Comparison of ENCODE assay signal across 8 cellular contexts in genomic region chr9:125126019-125126746, GRCh38. TPM values are rescaled to one million over a fixed set of nuclear protein-coding genes. Genes with fewer than 3 reads are reported as not detected.
DNase-seq lines count a peak whose midpoint lies in the region; ATAC-seq, FAIRE-seq and TF ChIP-seq lines count a peak whose summit lies in the region.

No MANE protein-coding gene starts in this region.

- no peak overlapping the region for H3K14ac ChIP-seq in H1 (ENCODE audit: insufficient read length)

- H3K27ac ChIP-seq in H1 (ENCODE audit: low read depth, low read length), result no peak overlapping the region
- peak overlapping the region; percentile 27 for H3K27ac ChIP-seq in naive thymus-derived CD4-positive, alpha-beta T cell (ENCODE audit: low read depth, low read length)

- WGBS in H1 (ENCODE audit: extremely low coverage in 1 of 2, insufficient coverage in 1 of 2, insufficient read length in 1 of 2, insufficient replicate concordance in 2 of 2, low coverage in 1 of 2, low lambda C conversion rate in 2 of 2, missing lambda C conversion rate in 1 of 2), 2 experiments, result 95% methylated on average over 2 of the region's 2 CpGs; no CpG with 5 or more reads in 1 of the 2 experiments

- H3K4me3 ChIP-seq in H1 (ENCODE audit: extremely low read depth in 1 of 4, insufficient read depth in 2 of 4, low read depth in 3 of 4, low read length in 4 of 4), result no peak overlapping the region
- no peak overlapping the region for H3K4me3 ChIP-seq in naive thymus-derived CD4-positive, alpha-beta T cell (ENCODE audit: low read length)

- no peak for TF ChIP-seq RAD21 in H1 (IDR thresholded peaks at IDR 0.05 in 1 of 2, conservative IDR thresholded peaks at IDR 0.05 in 1 of 2; ENCODE audit: low read depth in 2 of 2, low read length in 2 of 2)

- peaks cover 0 to 1% (median 0%) of the 10 kb centered on the region in 4 experiments; a peak in 1 of 7 replicates for H3K27me3 ChIP-seq in H1 (replicated peaks in 1 of 4; ENCODE audit: control insufficient read depth in 3 of 4, extremely low read depth in 1 of 4, insufficient read depth in 3 of 4, low read length in 3 of 4)
- H3K27me3 ChIP-seq in naive thymus-derived CD4-positive, alpha-beta T cell (ENCODE audit: control insufficient read depth in 2 of 2, insufficient read depth in 2 of 2, low read length in 2 of 2), result no peaks in the 10 kb centered on the region

- no peak overlapping the region; the same call in none of the 2 replicates for H3K18ac ChIP-seq in H1 (ENCODE audit: extremely low read depth, low read length)

- no peaks in the 10 kb centered on the region for H3K4me1 ChIP-seq in H1 (replicated peaks in 1 of 4; ENCODE audit: control insufficient read depth in 3 of 4, insufficient read depth in 4 of 4, low read length in 3 of 4)
- peaks cover 18 to 36% of the 10 kb centered on the region in 2 donors for H3K4me1 ChIP-seq in naive thymus-derived CD4-positive, alpha-beta T cell (ENCODE audit: control insufficient read depth in 2 of 2, insufficient read depth in 2 of 2, low read length in 2 of 2)

- no peak overlapping the region for H3K4me2 ChIP-seq in H1 (ENCODE audit: insufficient read depth in 1 of 2, low read depth in 2 of 2, low read length in 2 of 2)

- no peak overlapping the region for H3K9ac ChIP-seq in H1 (replicated peaks in 1 of 4; ENCODE audit: extremely low read depth in 1 of 4, low read depth in 3 of 4, low read length in 3 of 4)

- H3K36me3 Mint-ChIP-seq in HFFc6 (ENCODE audit: low read depth), result no peaks in the 10 kb centered on the region
- H3K36me3 Mint-ChIP-seq in naive thymus-derived CD4-positive, alpha-beta T cell, result peaks cover 0 to 13% (median 0%) of the 10 kb centered on the region in 5 donors
- H3K36me3 Mint-ChIP-seq in stimulated activated naive B cell treated with anti-CD40 and anti-IgM and Interleukin-4, amounts not matched to agents 10 μg/mL and 1 μg/mL and 100 μg/mL, for 72 hours, result peaks cover 7 to 10% of the 10 kb centered on the region in 2 donors

- H3K27me3 Mint-ChIP-seq in HFFc6 (ENCODE audit: insufficient read depth), result peaks cover 2% of the 10 kb centered on the region
- no peaks in the 10 kb centered on the region for H3K27me3 Mint-ChIP-seq in naive thymus-derived CD4-positive, alpha-beta T cell
- no peaks in the 10 kb centered on the region for H3K27me3 Mint-ChIP-seq in stimulated activated naive B cell treated with anti-CD40 and anti-IgM and Interleukin-4, amounts not matched to agents 10 μg/mL and 1 μg/mL and 100 μg/mL, for 72 hours

- peak overlapping the region; percentile 22 for H4K5ac ChIP-seq in H1 (ENCODE audit: insufficient read length, low read depth, low read length)

- peak overlapping the region; percentile 44; the same call in 1 of the 2 replicates for H2BK5ac ChIP-seq in H1 (ENCODE audit: low read depth, low read length)

- H2BK120ac ChIP-seq in H1 (replicated peaks; ENCODE audit: low read depth, low read length), result no peak overlapping the region

- H2BK15ac ChIP-seq in H1 (ENCODE audit: low read length), result no peak overlapping the region

- H3K36me3 ChIP-seq in H1 (ENCODE audit: control insufficient read depth in 2 of 4, insufficient read depth in 4 of 4, low read length in 3 of 4), result no peaks in the 10 kb centered on the region
- no peaks in the 10 kb centered on the region for H3K36me3 ChIP-seq in naive thymus-derived CD4-positive, alpha-beta T cell (ENCODE audit: control insufficient read depth in 2 of 3, insufficient read depth in 3 of 3, low read length in 3 of 3)

- H4K8ac ChIP-seq in H1 (ENCODE audit: extremely low read depth, insufficient read depth, low read length), result peak overlapping the region; percentile 73; the same call in 1 of the 2 replicates

- TF ChIP-seq CTCF in HFFc6 (IDR thresholded peaks at IDR 0.05) (no peak), H1 (IDR thresholded peaks at IDR 0.05; ENCODE audit: control extremely low read depth in 1 of 3, insufficient read depth in 1 of 3, low read depth in 1 of 3, low read length in 3 of 3) (no peak), D721Med (IDR thresholded peaks at IDR 0.05; ENCODE audit: insufficient read depth, missing control alignments) (no peak)

- no peak overlapping the region for H2AFZ ChIP-seq in H1 (ENCODE audit: low read length)

- H3K9me3 ChIP-seq in H1 (ENCODE audit: insufficient read depth in 2 of 2, low read depth in 1 of 2, low read length in 1 of 2), result no peaks in the 10 kb centered on the region
- no peaks in the 10 kb centered on the region for H3K9me3 ChIP-seq in naive thymus-derived CD4-positive, alpha-beta T cell (ENCODE audit: control insufficient read depth in 2 of 3, low read length in 3 of 3)

- POLR2A ChIA-PET in H1 (lab: Charles Lee; ENCODE audit: partially characterized antibody), result interaction anchor here (1.1 to 2.8 kb wide), 3 partner anchors 14 to 114 kb away, joined by 3 to 8 read pairs (median 4); no protein-coding TSS in a partner anchor
- POLR2A ChIA-PET in naive thymus-derived CD4-positive, alpha-beta T cell (lab: Charles Lee), result interaction anchor here (0.5 to 5.1 kb wide), 17 partner anchors 8 to 264 kb away, joined by 3 to 39 read pairs (median 4); partner anchors contain the start of genes ARPC5L, GOLGA1, RPL35 and SCAI

- H3K27ac Mint-ChIP-seq in HFFc6, result peak overlapping the region; percentile 97
- peak overlapping the region; percentile 84 to 98 (median 96) for H3K27ac Mint-ChIP-seq in naive thymus-derived CD4-positive, alpha-beta T cell
- H3K27ac Mint-ChIP-seq in stimulated activated naive B cell treated with anti-CD40 and anti-IgM and Interleukin-4, amounts not matched to agents 10 μg/mL and 1 μg/mL and 100 μg/mL, for 72 hours, result peak overlapping the region; percentile 98

- H3K4ac ChIP-seq in H1 (replicated peaks; ENCODE audit: insufficient read length, low read depth, low read length), result no peak overlapping the region

- H3K23me2 ChIP-seq in H1 (ENCODE audit: low read depth, low read length), result no peaks in the 10 kb centered on the region

- peak overlapping the region; percentile 82; the same call in 1 of the 2 replicates for H2AK5ac ChIP-seq in H1 (ENCODE audit: low read depth, low read length)

- H3K23ac ChIP-seq in H1 (ENCODE audit: insufficient read length), result no peak overlapping the region

- CTCF ChIA-PET in H1 (lab: Charles Lee; ENCODE audit: partially characterized antibody), result interaction anchor here (0.9 to 2.3 kb wide), 5 partner anchors 17 to 84 kb away, joined by 3 to 7 read pairs (median 4); partner anchors contain the start of gene SCAI
- CTCF ChIA-PET in naive thymus-derived CD4-positive, alpha-beta T cell (lab: Charles Lee), result interaction anchor here (0.6 to 3.3 kb wide), 5 partner anchors 14 to 231 kb away, joined by 3 to 25 read pairs (median 4); partner anchors contain the start of gene SCAI

- H4K91ac ChIP-seq in H1 (replicated peaks; ENCODE audit: insufficient read length, low read length), result no peak overlapping the region

- no peak overlapping the region for H3K56ac ChIP-seq in H1 (replicated peaks; ENCODE audit: insufficient read length, low read depth, low read length)

- H4K20me1 ChIP-seq in H1 (replicated peaks in 1 of 2; ENCODE audit: control insufficient read depth in 1 of 2, insufficient read depth in 2 of 2, low read length in 2 of 2), result no peaks in the 10 kb centered on the region

- DNase-seq in GM03348 (ENCODE audit: low spot score) (peak; percentile 93), HFFc6 (peak; percentile 98), NCI-H446 treated with DMSO at 0.1 percent for 48 hours (lab: John Stamatoyannopoulos, UW) (peak; percentile 78), H1 (ENCODE audit: low read depth in 1 of 2, low spot score in 2 of 2) (peak in 1 of 2 experiments; percentile 33), D721Med (ENCODE audit: insufficient read length, low spot score) (no peak)
- peak; percentile 16 to 50 (median 42) for DNase-seq in activated CD8-positive, alpha-beta memory T cell treated with anti-CD3 and anti-CD28 coated beads for 48 hours (ENCODE audit: low read depth in 2 of 3, low spot score in 2 of 3)
- DNase-seq in naive thymus-derived CD4-positive, alpha-beta T cell, result peak; percentile 55 to 93 (median 88)
- peak; percentile 66 for DNase-seq in stimulated activated naive B cell treated with anti-CD40 and anti-IgM and Interleukin-4, amounts not matched to agents 10 μg/mL and 1 μg/mL and 100 μg/mL, for 72 hours

- no peak overlapping the region for H2BK20ac ChIP-seq in H1 (ENCODE audit: low read length)

- peak overlapping the region; percentile 58 for H3K4me3 Mint-ChIP-seq in HFFc6
- peak overlapping the region; percentile 67 to 87 (median 82) for H3K4me3 Mint-ChIP-seq in naive thymus-derived CD4-positive, alpha-beta T cell
- peak overlapping the region; percentile 60 to 66 for H3K4me3 Mint-ChIP-seq in stimulated activated naive B cell treated with anti-CD40 and anti-IgM and Interleukin-4, amounts not matched to agents 10 μg/mL and 1 μg/mL and 100 μg/mL, for 72 hours

- no peak overlapping the region for H2BK12ac ChIP-seq in H1 (ENCODE audit: low read depth, low read length)

- H3K79me1 ChIP-seq in H1 (ENCODE audit: low read depth, low read length), result peaks cover 9% of the 10 kb centered on the region; the same call in 1 of the 2 replicates

- peaks cover 31% of the 10 kb centered on the region for H3K4me1 Mint-ChIP-seq in HFFc6 (ENCODE audit: low read depth)
- H3K4me1 Mint-ChIP-seq in naive thymus-derived CD4-positive, alpha-beta T cell, result peaks cover 29 to 57% (median 38%) of the 10 kb centered on the region in 7 donors
- peaks cover 14 to 23% of the 10 kb centered on the region in 2 donors for H3K4me1 Mint-ChIP-seq in stimulated activated naive B cell treated with anti-CD40 and anti-IgM and Interleukin-4, amounts not matched to agents 10 μg/mL and 1 μg/mL and 100 μg/mL, for 72 hours

- FAIRE-seq in H1 (lab: Jason Lieb, UNC), result no peak
- FAIRE-seq in D721Med (lab: Jason Lieb, UNC), result no peak

- TF ChIP-seq EP300 in H1 (IDR thresholded peaks at IDR 0.05; ENCODE audit: borderline replicate concordance in 1 of 2, low read depth in 2 of 2, low read length in 2 of 2), result no peak

- peak; percentile 100 for ATAC-seq in naive thymus-derived CD4-positive, alpha-beta T cell
- ATAC-seq in stimulated activated naive B cell treated with anti-CD40 and anti-IgM and Interleukin-4, amounts not matched to agents 10 μg/mL and 1 μg/mL and 100 μg/mL, for 72 hours (replicated peaks), result peak; percentile 99 to 100

- TF ChIP-seq POLR2A in H1 (IDR thresholded peaks at IDR 0.05; ENCODE audit: control extremely low read depth in 1 of 2, low read depth in 2 of 2, low read length in 2 of 2), result no peak

- no peaks in the 10 kb centered on the region for H3K9me3 Mint-ChIP-seq in HFFc6
- peaks cover 0 to 3% (median 0%) of the 10 kb centered on the region in 11 donors for H3K9me3 Mint-ChIP-seq in naive thymus-derived CD4-positive, alpha-beta T cell
- no peaks in the 10 kb centered on the region for H3K9me3 Mint-ChIP-seq in stimulated activated naive B cell treated with anti-CD40 and anti-IgM and Interleukin-4, amounts not matched to agents 10 μg/mL and 1 μg/mL and 100 μg/mL, for 72 hours

- H3K79me2 ChIP-seq in H1 (ENCODE audit: control insufficient read depth in 1 of 2, insufficient read depth in 2 of 2, low read length in 2 of 2), result peaks cover 0 to 37% of the 10 kb centered on the region in 2 experiments; a peak in 2 of 4 replicates

- intact Hi-C loops in naive thymus-derived CD4-positive, alpha-beta T cell (cut with micrococcal nuclease), result loop anchor here (1.0 to 5.0 kb wide), 5 partner anchors 17 to 354 kb away; partner anchors contain the start of genes GOLGA1 (in 2 of the 2), SCAI (in 2 of the 2), HSPA5 (in 1 of the 2) and NR6A1 (in 1 of the 2)

RNA-seq across cellular contexts. Expression of gene SCAI, which starts 17.1 kb away (rescaled TPM):
- total RNA-seq in HFFc6 (2021; fragmentation: NEBNext Ultra II Directional; extraction: Animal tissue kit (Norgen Biotek cat#: 25700)), result 1 to 10 TPM; 4.7 to 7.2 (median 5.6) TPM
- 19.8 and 21.8 TPM in 2 replicates for total RNA-seq in H1 (2021; fragmentation: NEBNext Ultra II Directional; extraction: Animal tissue kit (Norgen Biotek cat#: 25700))
- 6.1 and 6.4 TPM in 2 replicates for polyA plus RNA-seq in H1 (2011; rRNA removed)
- polyA plus RNA-seq in H1 (2011; cell fraction: cytosol; rRNA removed), result 8.2 TPM
- polyA plus RNA-seq in H1 (2011; cell fraction: nucleus; rRNA removed), result 9.4 TPM
- polyA plus RNA-seq in H1 (2012, experiment 1 of 2), result 7.1 to 7.7 TPM (median 7.3 TPM) in 4 replicates
- 0.30 TPM for polyA plus RNA-seq in H1 (2012, experiment 2 of 2)
- polyA plus RNA-seq in H1 (2013, experiment 1 of 2), result 8.4 TPM
- polyA plus RNA-seq in H1 (2013, experiment 2 of 2), result 8.9 TPM
- 27.3 and 32.7 TPM in 2 replicates for polyA minus RNA-seq in H1 (2011; rRNA and poly(A)+ RNA removed)
- 17.0 TPM for polyA minus RNA-seq in H1 (2011; cell fraction: cytosol; rRNA and poly(A)+ RNA removed)
- 35.2 TPM for polyA minus RNA-seq in H1 (2011; cell fraction: nucleus; rRNA and poly(A)+ RNA removed)
- total RNA-seq in naive thymus-derived CD4-positive, alpha-beta T cell, result 10 to 100 TPM; 12.8 to 23.9 (median 16.6) TPM
- polyA plus RNA-seq in naive thymus-derived CD4-positive, alpha-beta T cell, result 1 to 10 TPM; 2.7 to 5.4 TPM
